20 cellular contexts compared by ENCODE assay signal in the genomic region with DNA sequence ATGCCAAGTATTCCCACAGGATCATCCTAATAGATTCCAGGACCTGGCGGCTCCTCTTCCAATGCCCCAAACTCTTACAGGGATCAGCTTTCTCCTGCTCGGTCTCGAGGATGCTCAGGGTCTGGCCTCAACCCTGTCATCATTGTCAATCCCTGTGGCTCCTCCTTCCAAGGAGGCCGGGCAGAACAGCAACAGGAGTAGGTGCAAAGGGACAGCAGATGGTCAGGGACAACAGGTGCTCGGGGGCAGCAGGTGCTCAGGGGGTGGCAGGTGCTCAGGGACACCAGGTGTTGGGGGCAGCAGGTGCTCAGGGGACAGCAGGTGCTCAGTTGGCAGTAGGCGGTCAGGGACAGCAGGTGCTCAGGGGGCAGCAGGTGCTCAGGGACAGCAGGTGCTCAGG.
"Had no signal": no experiment of that assay in that cellular context is flagged by ENCODE, and none has a peak within 500 bp of the region (broad histone marks: within the 10 kb centered on the region; RNA-seq: fewer than 3 reads in every experiment).

No MANE protein-coding gene starts in this region.

- H3K27ac Mint-ChIP-seq: activated CD4-positive, alpha-beta memory T cell treated with anti-CD3 and anti-CD28 coated beads, Interleukin-2, amount 10 ng/mL, durations not matched to agents 7 days and 5 days; activated CD4-positive, alpha-beta T cell treated with anti-CD3 and anti-CD28 coated beads for 36 hours; activated CD8-positive, alpha-beta memory T cell treated with anti-CD3 and anti-CD28 coated beads, Interleukin-2, amount 10 ng/mL, durations not matched to agents 7 days and 5 days; activated naive CD8-positive, alpha-beta T cell treated with anti-CD3 and anti-CD28 coated beads, Interleukin-2, amount 10 ng/mL, durations not matched to agents 7 days and 5 days; activated T-helper 17 cell treated with anti-CD3 and anti-CD28 coated beads, Interleukin-2, amount 50 U/mL, for 72 hours; stimulated activated naive B cell treated with anti-CD40 and anti-IgM and Interleukin-4, amounts not matched to agents 10 μg/mL and 1 μg/mL and 100 μg/mL, for 72 hours; T-helper 2 cell treated with Interferon-gamma antibody and Interleukin-4, amounts not matched to agents 5 μg/mL and 100 μg/mL, for 36 hours; WTC11 had no signal

- H3K4me3 ChIP-seq: dorsolateral prefrontal cortex, gastrocnemius medialis, heart left ventricle, thoracic aorta had no signal

- H3K4me3 Mint-ChIP-seq: activated CD4-positive, alpha-beta memory T cell treated with anti-CD3 and anti-CD28 coated beads, Interleukin-2, amount 10 ng/mL, durations not matched to agents 7 days and 5 days; activated CD4-positive, alpha-beta T cell treated with anti-CD3 and anti-CD28 coated beads for 36 hours; activated CD8-positive, alpha-beta memory T cell treated with anti-CD3 and anti-CD28 coated beads, Interleukin-2, amount 10 ng/mL, durations not matched to agents 7 days and 5 days; activated naive CD8-positive, alpha-beta T cell treated with anti-CD3 and anti-CD28 coated beads, Interleukin-2, amount 10 ng/mL, durations not matched to agents 7 days and 5 days; activated T-helper 17 cell treated with anti-CD3 and anti-CD28 coated beads, Interleukin-2, amount 50 U/mL, for 72 hours; stimulated activated naive B cell treated with anti-CD40 and anti-IgM and Interleukin-4, amounts not matched to agents 10 μg/mL and 1 μg/mL and 100 μg/mL, for 72 hours; T-helper 2 cell treated with Interferon-gamma antibody and Interleukin-4, amounts not matched to agents 5 μg/mL and 100 μg/mL, for 36 hours; WTC11 had no signal

- H3K27ac ChIP-seq: dorsolateral prefrontal cortex, gastrocnemius medialis, heart left ventricle, thoracic aorta had no signal

- H3K27me3 ChIP-seq: gastrocnemius medialis had no signal

- DNase-seq: activated CD4-positive, alpha-beta memory T cell treated with anti-CD3 and anti-CD28 coated beads, Interleukin-2, amount 10 ng/mL, durations not matched to agents 7 days and 5 days; activated CD4-positive, alpha-beta T cell treated with anti-CD3 and anti-CD28 coated beads for 36 hours; activated CD8-positive, alpha-beta memory T cell treated with anti-CD3 and anti-CD28 coated beads, Interleukin-2, amount 10 ng/mL, durations not matched to agents 7 days and 5 days; activated naive CD4-positive, alpha-beta T cell; activated naive CD8-positive, alpha-beta T cell treated with anti-CD3 and anti-CD28 coated beads, Interleukin-2, amount 10 ng/mL, durations not matched to agents 7 days and 5 days; amygdala; caudate nucleus; dorsolateral prefrontal cortex; erythroblast; gastrocnemius medialis; heart left ventricle; kidney glomerular epithelial cell; left ventricle myocardium superior; stimulated activated naive B cell treated with anti-CD40 and anti-IgM and Interleukin-4, amounts not matched to agents 10 μg/mL and 1 μg/mL and 100 μg/mL, for 72 hours had no signal

- H3K36me3 ChIP-seq: gastrocnemius medialis, heart left ventricle, thoracic aorta had no signal

- H3K27me3 Mint-ChIP-seq: activated CD4-positive, alpha-beta memory T cell treated with anti-CD3 and anti-CD28 coated beads, Interleukin-2, amount 10 ng/mL, durations not matched to agents 7 days and 5 days; activated CD8-positive, alpha-beta memory T cell treated with anti-CD3 and anti-CD28 coated beads, Interleukin-2, amount 10 ng/mL, durations not matched to agents 7 days and 5 days had no signal

- H3K4me1 ChIP-seq: gastrocnemius medialis, heart left ventricle had no signal

- H3K9me3 ChIP-seq: gastrocnemius medialis, heart left ventricle, thoracic aorta had no signal

- ATAC-seq: activated CD4-positive, alpha-beta T cell treated with anti-CD3 and anti-CD28 coated beads for 36 hours; activated CD8-positive, alpha-beta memory T cell treated with anti-CD3 and anti-CD28 coated beads, Interleukin-2, amount 10 ng/mL, durations not matched to agents 7 days and 5 days; activated T-helper 17 cell treated with anti-CD3 and anti-CD28 coated beads, Interleukin-2, amount 50 U/mL, for 72 hours; gastrocnemius medialis; heart left ventricle; left ventricle myocardium superior; WTC11 had no signal

- H3K4me1 Mint-ChIP-seq: activated CD4-positive, alpha-beta memory T cell treated with anti-CD3 and anti-CD28 coated beads, Interleukin-2, amount 10 ng/mL, durations not matched to agents 7 days and 5 days; activated CD4-positive, alpha-beta T cell treated with anti-CD3 and anti-CD28 coated beads for 36 hours; activated CD8-positive, alpha-beta memory T cell treated with anti-CD3 and anti-CD28 coated beads, Interleukin-2, amount 10 ng/mL, durations not matched to agents 7 days and 5 days; activated T-helper 17 cell treated with anti-CD3 and anti-CD28 coated beads, Interleukin-2, amount 50 U/mL, for 72 hours; stimulated activated naive B cell treated with anti-CD40 and anti-IgM and Interleukin-4, amounts not matched to agents 10 μg/mL and 1 μg/mL and 100 μg/mL, for 72 hours had no signal

- H3K36me3 Mint-ChIP-seq: activated CD8-positive, alpha-beta memory T cell treated with anti-CD3 and anti-CD28 coated beads, Interleukin-2, amount 10 ng/mL, durations not matched to agents 7 days and 5 days; activated naive CD8-positive, alpha-beta T cell treated with anti-CD3 and anti-CD28 coated beads, Interleukin-2, amount 10 ng/mL, durations not matched to agents 7 days and 5 days; brain; stimulated activated naive B cell treated with anti-CD40 and anti-IgM and Interleukin-4, amounts not matched to agents 10 μg/mL and 1 μg/mL and 100 μg/mL, for 72 hours; WTC11 had no signal

- FAIRE-seq: TTC549 had no signal

- H3K9me3 Mint-ChIP-seq: activated CD4-positive, alpha-beta memory T cell treated with anti-CD3 and anti-CD28 coated beads, Interleukin-2, amount 10 ng/mL, durations not matched to agents 7 days and 5 days; activated naive CD8-positive, alpha-beta T cell treated with anti-CD3 and anti-CD28 coated beads, Interleukin-2, amount 10 ng/mL, durations not matched to agents 7 days and 5 days; activated T-helper 17 cell treated with anti-CD3 and anti-CD28 coated beads, Interleukin-2, amount 50 U/mL, for 72 hours; brain; stimulated activated naive B cell treated with anti-CD40 and anti-IgM and Interleukin-4, amounts not matched to agents 10 μg/mL and 1 μg/mL and 100 μg/mL, for 72 hours; T-helper 2 cell treated with Interferon-gamma antibody and Interleukin-4, amounts not matched to agents 5 μg/mL and 100 μg/mL, for 36 hours; WTC11 had no signal
